Comparison of ENCODE assay signal across 14 cellular contexts in the genomic region with DNA sequence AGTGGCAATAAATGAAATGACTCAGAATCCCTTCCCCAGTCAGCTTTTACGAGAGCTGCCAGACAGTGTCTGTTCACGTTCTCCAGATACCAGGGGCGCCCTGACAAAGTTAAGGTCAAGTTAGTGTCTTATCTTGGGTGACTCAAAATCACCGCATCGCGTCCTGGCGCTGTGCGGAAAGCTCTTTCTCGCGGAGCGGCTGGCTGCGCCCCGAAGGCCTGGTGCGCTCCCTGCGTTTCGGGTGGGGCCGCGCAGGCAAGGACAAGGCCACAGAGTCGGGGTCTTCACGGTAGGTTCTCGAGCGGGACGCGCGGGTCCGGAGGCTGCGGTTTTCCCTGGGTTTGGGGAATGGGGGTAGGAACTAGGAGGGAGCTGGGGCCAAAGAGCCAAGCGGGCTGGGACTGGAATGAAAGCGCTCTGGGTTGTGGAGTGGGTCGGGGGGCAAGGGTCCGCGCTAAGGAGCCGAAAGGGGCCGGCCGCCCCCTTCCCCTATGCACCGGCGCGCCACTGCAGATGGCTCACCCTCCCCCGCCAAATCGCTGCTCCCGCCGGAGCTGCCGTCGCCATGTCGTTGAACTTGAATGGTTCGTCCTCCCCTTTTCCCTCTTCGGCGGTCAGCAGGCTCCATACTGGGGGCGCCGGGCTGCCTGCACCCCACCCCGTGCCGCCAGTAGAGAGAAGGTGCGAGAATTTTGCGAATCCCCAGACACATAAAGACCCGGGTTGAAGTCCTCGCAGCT. TPM values are rescaled to one million over a fixed set of nuclear protein-coding genes. Genes with fewer than 3 reads are reported as not detected.
DNase-seq lines count a peak whose midpoint lies in the region; ATAC-seq and TF ChIP-seq lines count a peak whose summit lies in the region.
"Had no signal": no experiment of that assay in that cellular context is flagged by ENCODE, and none has a peak within 500 bp of the region (broad histone marks: within the 10 kb centered on the region; RNA-seq: fewer than 3 reads in every experiment).

No MANE protein-coding gene starts in this region.

- no peak for TF ChIP-seq CTCF in omental fat pad (IDR thresholded peaks at IDR 0.05)

- peaks cover 97% of the 10 kb centered on the region for H3K27me3 ChIP-seq in ACC112 (ENCODE audit: insufficient read depth, low read length)
- peaks cover 50 to 83% of the 10 kb centered on the region in 2 donors for H3K27me3 ChIP-seq in muscle layer of colon (ENCODE audit: control insufficient read depth in 1 of 2, insufficient read depth in 2 of 2, low read length in 2 of 2)

- no peak overlapping the region for H3K4me3 Mint-ChIP-seq in activated naive CD8-positive, alpha-beta T cell treated with anti-CD3 and anti-CD28 coated beads, Interleukin-2, amount 50 U/mL, for 24 hours

- H3K9me3 ChIP-seq in muscle layer of colon (ENCODE audit: low read length) = no peaks in the 10 kb centered on the region
- H3K9me3 ChIP-seq: heart left ventricle had no signal

- DNase-seq in H4 (ENCODE audit: low spot score) (peak; percentile 42), omental fat pad (ENCODE audit: low spot score) (no peak), SW 1271 (lab: John Stamatoyannopoulos, UW) (no peak)
- no peak for DNase-seq in activated naive CD8-positive, alpha-beta T cell treated with anti-CD3 and anti-CD28 coated beads, Interleukin-2, amount 50 U/mL, for 24 hours
- DNase-seq: DMS 273 treated with DMSO at 0.1 percent for 48 hours; NCI-H2107; stimulated activated naive CD4-positive, alpha-beta T cell treated with Interleukin-2 at 50 U/mL for 16 hours; T1000 had no signal

- H3K4me3 ChIP-seq in ACC112 (ENCODE audit: low read depth, low read length) (peak overlapping the region; percentile 54), muscle layer of colon (ENCODE audit: low read depth in 1 of 2, low read length in 2 of 2) (peak overlapping the region; percentile 41 to 65)

- peak; percentile 60 for ATAC-seq in activated naive CD8-positive, alpha-beta T cell treated with anti-CD3 and anti-CD28 coated beads, Interleukin-2, amount 50 U/mL, for 24 hours
- ATAC-seq in omental fat pad (ENCODE audit: low FRiP score) = no peak
- ATAC-seq in HG03565 (IDR thresholded peaks at IDR 0.05; ENCODE audit: unreplicated experiment) = no peak
- ATAC-seq in HG03196 (IDR thresholded peaks at IDR 0.05; ENCODE audit: unreplicated experiment) = no peak
- ATAC-seq: heart left ventricle had no signal

- H3K36me3 ChIP-seq in ACC112 (ENCODE audit: insufficient read depth, low read length) = no peaks in the 10 kb centered on the region
- H3K36me3 ChIP-seq in muscle layer of colon (ENCODE audit: insufficient read depth, low read length) = no peaks in the 10 kb centered on the region
- H3K36me3 ChIP-seq: heart left ventricle had no signal

- H3K27me3 Mint-ChIP-seq in activated naive CD8-positive, alpha-beta T cell treated with anti-CD3 and anti-CD28 coated beads, Interleukin-2, amount 50 U/mL, for 24 hours = peaks cover 84% of the 10 kb centered on the region

- H3K4me1 ChIP-seq in ACC112 (ENCODE audit: control insufficient read depth, insufficient read depth, low read length, unreplicated experiment) (peaks cover 8% of the 10 kb centered on the region), muscle layer of colon (ENCODE audit: insufficient read depth, low read length) (peaks cover 15% of the 10 kb centered on the region)

- H3K9me3 Mint-ChIP-seq in activated naive CD8-positive, alpha-beta T cell treated with anti-CD3 and anti-CD28 coated beads, Interleukin-2, amount 50 U/mL, for 24 hours = peaks cover 4% of the 10 kb centered on the region

- peaks cover 20% of the 10 kb centered on the region for H3K4me1 Mint-ChIP-seq in activated naive CD8-positive, alpha-beta T cell treated with anti-CD3 and anti-CD28 coated beads, Interleukin-2, amount 50 U/mL, for 24 hours

- H3K9ac ChIP-seq in muscle layer of colon (ENCODE audit: low read length) = peak overlapping the region; percentile 54

- H3K27ac Mint-ChIP-seq in activated naive CD8-positive, alpha-beta T cell treated with anti-CD3 and anti-CD28 coated beads, Interleukin-2, amount 50 U/mL, for 24 hours = no peak overlapping the region

- H3K27ac ChIP-seq in ACC112 (ENCODE audit: low read depth, low read length) (no peak overlapping the region), muscle layer of colon (ENCODE audit: low read depth, low read length) (peak overlapping the region; percentile 71)

- H2AFZ ChIP-seq in ACC112 (ENCODE audit: low read length, unreplicated experiment) = no peak overlapping the region

- peaks cover 4% of the 10 kb centered on the region for H3K36me3 Mint-ChIP-seq in activated naive CD8-positive, alpha-beta T cell treated with anti-CD3 and anti-CD28 coated beads, Interleukin-2, amount 50 U/mL, for 24 hours (ENCODE audit: low read depth)

- H3K79me2 ChIP-seq in ACC112 (ENCODE audit: control insufficient read depth, insufficient read depth, low read length, unreplicated experiment) = no peaks in the 10 kb centered on the region

RNA-seq across cellular contexts. Expression of gene HOXD11, which starts 2.6 kb away (rescaled TPM):
- not detected in 2 replicates for total RNA-seq in H4 (2014; rRNA removed; shearing (Covaris generic))
- not detected for total RNA-seq in omental fat pad
- total RNA-seq: heart left ventricle had no signal

RNA-seq across cellular contexts. Expression of gene HOXD12, which starts 4.9 kb away (rescaled TPM):
- not detected in 2 replicates for total RNA-seq in H4 (2014; rRNA removed; shearing (Covaris generic))
- not detected for total RNA-seq in omental fat pad
- total RNA-seq: heart left ventricle, renal cortical epithelial cell had no signal

RNA-seq across cellular contexts. Expression of gene HOXD13, which starts 12.0 kb away (rescaled TPM):
- total RNA-seq in H4 (2014; rRNA removed; shearing (Covaris generic)) = 3.1 and 4.8 TPM in 2 replicates
- not detected for total RNA-seq in omental fat pad
- total RNA-seq: heart left ventricle, renal cortical epithelial cell had no signal

RNA-seq across cellular contexts. Expression of gene HOXD10, which starts 12.1 kb away (rescaled TPM):
- total RNA-seq in H4 (2014; rRNA removed; shearing (Covaris generic)) = not detected in 2 replicates
- 1 to 10 TPM in 1 of 4 donors, under 1 TPM in 2, not detected in 1; 0.56 to 1.1 (median 0.56) TPM for total RNA-seq in omental fat pad

RNA-seq across cellular contexts. Expression of gene HOXD9, which starts 18.0 kb away (rescaled TPM):
- 1.1 and 2.1 TPM in 2 replicates for total RNA-seq in H4 (2014; rRNA removed; shearing (Covaris generic))
- 1 to 10 TPM in 3 of 4 donors, under 1 TPM in 1; 0.95 to 2.6 (median 1.7) TPM for total RNA-seq in omental fat pad
